ENCODE assay signal across 10 cellular contexts in the genomic region with DNA sequence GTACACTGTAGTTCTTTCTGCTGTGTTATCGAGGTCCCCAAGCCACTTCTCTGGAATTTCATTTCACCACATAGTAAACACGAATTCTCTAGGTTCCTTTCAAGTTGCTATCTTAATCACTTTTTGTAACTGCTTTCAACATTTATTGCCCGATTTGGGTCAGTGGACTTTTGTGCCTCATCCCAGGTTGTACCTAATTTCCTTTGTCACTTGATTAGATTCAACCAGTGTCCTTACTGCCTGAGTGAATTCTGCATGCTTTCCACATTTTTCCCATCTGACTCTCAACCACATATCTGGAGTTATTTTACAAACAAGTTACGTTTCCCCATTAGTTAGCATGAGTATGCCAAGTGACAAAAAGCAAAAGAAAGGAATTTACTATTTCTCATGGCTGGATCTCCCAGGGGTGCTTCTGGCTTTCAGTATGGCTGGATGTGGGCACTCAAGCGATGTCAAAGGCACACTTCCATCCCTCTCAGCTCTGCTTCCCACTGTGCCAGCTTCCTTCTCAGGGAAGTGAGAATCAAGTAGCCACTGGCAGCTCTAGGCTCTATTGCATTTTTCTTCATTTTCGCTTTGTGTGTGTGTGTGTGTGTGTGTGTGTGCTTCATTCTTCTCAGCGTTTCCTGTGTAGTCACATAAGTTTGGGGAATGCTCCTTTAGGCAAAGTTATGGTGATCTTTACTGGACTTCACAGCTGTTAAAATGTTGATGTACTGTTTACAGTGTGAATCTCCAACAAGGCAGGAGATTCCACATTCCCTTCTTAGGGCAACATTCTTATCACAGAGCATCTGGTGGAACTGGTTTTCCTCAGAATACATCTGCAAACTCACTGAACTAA.
A peak's percentile ranks its signal among the peaks of the same experiment; 100 is the strongest.
DNase-seq lines count a peak whose midpoint lies in the region; ATAC-seq and TF ChIP-seq lines count a peak whose summit lies in the region.
"Had no signal": no experiment of that assay in that cellular context is flagged by ENCODE, and none has a peak within 500 bp of the region (broad histone marks: within the 10 kb centered on the region; RNA-seq: fewer than 3 reads in every experiment).

No MANE protein-coding gene starts in this region.

- H3K4me1 ChIP-seq in CD4-positive, alpha-beta memory T cell (ENCODE audit: insufficient read depth, low read length) = no peaks in the 10 kb centered on the region
- peaks cover 2 to 7% of the 10 kb centered on the region in 2 donors for H3K4me1 ChIP-seq in gastrocnemius medialis

- no peaks in the 10 kb centered on the region for H3K27me3 ChIP-seq in CD4-positive, alpha-beta memory T cell (ENCODE audit: insufficient read depth, low read length)
- no peaks in the 10 kb centered on the region for H3K27me3 ChIP-seq in gastrocnemius medialis
- H3K27me3 ChIP-seq: sigmoid colon had no signal

- H3K4me3 Mint-ChIP-seq in CD4-positive, alpha-beta memory T cell = no peak overlapping the region
- H3K4me3 Mint-ChIP-seq: activated naive CD8-positive, alpha-beta T cell treated with anti-CD3 and anti-CD28 coated beads, Interleukin-2, amount 10 ng/mL, durations not matched to agents 7 days and 5 days had no signal

- POLR2A ChIA-PET in CD4-positive, alpha-beta memory T cell (lab: Charles Lee; ENCODE audit: partially characterized antibody) = interaction anchor here (0.6 kb wide), 1 partner anchor 19 kb away, joined by 3 read pairs; no protein-coding TSS in a partner anchor

- H3K27me3 Mint-ChIP-seq in CD4-positive, alpha-beta memory T cell = peaks cover 0 to 2% of the 10 kb centered on the region in 2 donors

- no peaks in the 10 kb centered on the region for H3K36me3 Mint-ChIP-seq in CD4-positive, alpha-beta memory T cell
- H3K36me3 Mint-ChIP-seq: activated naive CD8-positive, alpha-beta T cell treated with anti-CD3 and anti-CD28 coated beads, Interleukin-2, amount 10 ng/mL, durations not matched to agents 7 days and 5 days had no signal

- no peak for TF ChIP-seq POLR2A in gastrocnemius medialis (IDR thresholded peaks at IDR 0.05)

- TF ChIP-seq CTCF in epithelial cell of esophagus (IDR thresholded peaks at IDR 0.05; ENCODE audit: insufficient read depth, low read depth, low read length, missing control alignments) (no peak), gastrocnemius medialis (IDR thresholded peaks at IDR 0.05 in 4 of 5, conservative IDR thresholded peaks at IDR 0.05 in 1 of 5) (no peak)

- ATAC-seq in gastrocnemius medialis = no peak

- H3K4me1 Mint-ChIP-seq in CD4-positive, alpha-beta memory T cell = no peaks in the 10 kb centered on the region
- H3K4me1 Mint-ChIP-seq: activated naive CD8-positive, alpha-beta T cell treated with anti-CD3 and anti-CD28 coated beads, Interleukin-2, amount 10 ng/mL, durations not matched to agents 7 days and 5 days had no signal

- H3K27ac ChIP-seq in CD4-positive, alpha-beta memory T cell (ENCODE audit: low read depth, low read length) = no peak overlapping the region
- H3K27ac ChIP-seq in gastrocnemius medialis = no peak overlapping the region

- H3K9me3 Mint-ChIP-seq in CD4-positive, alpha-beta memory T cell = peaks cover 0 to 2% (median 0%) of the 10 kb centered on the region in 8 donors
- H3K9me3 Mint-ChIP-seq: activated naive CD8-positive, alpha-beta T cell treated with anti-CD3 and anti-CD28 coated beads, Interleukin-2, amount 10 ng/mL, durations not matched to agents 7 days and 5 days had no signal

- H3K4me3 ChIP-seq in epithelial cell of esophagus (ENCODE audit: low read length) (no peak overlapping the region), gastrocnemius medialis (no peak overlapping the region)
- H3K4me3 ChIP-seq in CD4-positive, alpha-beta memory T cell (ENCODE audit: low read length in 2 of 2) = no peak overlapping the region
- H3K4me3 ChIP-seq: sigmoid colon had no signal

- intact Hi-C loops in CD4-positive, alpha-beta memory T cell (cut with micrococcal nuclease) = no loop called here
- intact Hi-C loops in gastrocnemius medialis (cut with DNase I; ENCODE audit: low total_unique reads) = no loop called here

- in situ Hi-C loops in gastrocnemius medialis (cut with MboI; ENCODE audit: low sequenced_read_pairs in 4 of 4) = no loop called here

- no peaks in the 10 kb centered on the region for H3K9me3 ChIP-seq in CD4-positive, alpha-beta memory T cell (ENCODE audit: control insufficient read depth in 1 of 2, low read length in 2 of 2)
- H3K9me3 ChIP-seq in gastrocnemius medialis = no peaks in the 10 kb centered on the region
- H3K9me3 ChIP-seq: sigmoid colon had no signal

- CTCF ChIA-PET in CD4-positive, alpha-beta memory T cell (lab: Charles Lee; ENCODE audit: partially characterized antibody) = no interaction called here

- H3K36me3 ChIP-seq in CD4-positive, alpha-beta memory T cell (ENCODE audit: insufficient read depth, low read length) = no peaks in the 10 kb centered on the region
- H3K36me3 ChIP-seq in gastrocnemius medialis = no peaks in the 10 kb centered on the region

- no peak overlapping the region for H3K27ac Mint-ChIP-seq in CD4-positive, alpha-beta memory T cell
- H3K27ac Mint-ChIP-seq: activated naive CD8-positive, alpha-beta T cell treated with anti-CD3 and anti-CD28 coated beads, Interleukin-2, amount 10 ng/mL, durations not matched to agents 7 days and 5 days had no signal

- peak; percentile 88 for DNase-seq in Daoy (ENCODE audit: low read depth)
- DNase-seq in NCI-H69 (lab: John Stamatoyannopoulos, UW) = peak; percentile 73
- peak; percentile 75 for DNase-seq in epithelial cell of esophagus (ENCODE audit: low read depth)
- peak; percentile 81 for DNase-seq in non-pigmented ciliary epithelial cell (ENCODE audit: low read depth)
- DNase-seq in NCI-H1694 (lab: John Stamatoyannopoulos, UW) = no peak
- no peak for DNase-seq in CD4-positive, alpha-beta memory T cell
- DNase-seq in activated CD4-positive, CD25-positive, alpha-beta regulatory T cell treated with anti-CD3 and anti-CD28 coated beads, Interleukin-2, amount 50 U/mL, for 72 hours = no peak
- DNase-seq in gastrocnemius medialis = no peak
- DNase-seq: activated naive CD8-positive, alpha-beta T cell treated with anti-CD3 and anti-CD28 coated beads, Interleukin-2, amount 10 ng/mL, durations not matched to agents 7 days and 5 days; sigmoid colon had no signal

Comparison
In these comparisons a context has a peak if more than half of its experiments do, and no peak if none do; other contexts are left out.
1. DNase-seq: peak in Daoy (single experiment), NCI-H69 (single experiment), epithelial cell of esophagus (single experiment) and non-pigmented ciliary epithelial cell (single experiment); none in NCI-H1694 (single experiment), CD4-positive, alpha-beta memory T cell (0 of 5), activated CD4-positive, CD25-positive, alpha-beta regulatory T cell treated with anti-CD3 and anti-CD28 coated beads, Interleukin-2, amount 50 U/mL, for 72 hours (single experiment) and gastrocnemius medialis (0 of 2).